23 cellular contexts compared by ENCODE assay signal in the genomic region with DNA sequence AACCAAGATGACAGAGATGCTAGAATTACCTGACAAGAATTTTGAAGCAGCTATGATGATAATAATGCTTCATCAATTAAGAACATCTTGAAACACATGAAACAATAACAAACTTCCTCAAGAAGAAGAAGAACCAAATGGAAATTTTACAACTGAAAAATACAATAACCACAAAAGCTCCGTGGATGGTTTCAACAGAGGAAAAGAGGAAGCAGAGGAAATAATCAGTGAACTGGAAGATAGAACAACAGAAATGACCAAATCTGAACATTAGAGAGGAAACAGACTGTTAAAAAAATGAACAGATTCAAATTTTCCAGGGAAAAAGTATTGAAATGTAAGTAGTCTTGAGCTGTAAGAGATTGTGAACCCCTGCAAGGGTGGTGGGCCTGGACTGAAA.
"Had no signal": no experiment of that assay in that cellular context is flagged by ENCODE, and none has a peak within 500 bp of the region (broad histone marks: within the 10 kb centered on the region; RNA-seq: fewer than 3 reads in every experiment).

No MANE protein-coding gene starts in this region.

- H3K4me3 ChIP-seq: adrenal gland, dorsolateral prefrontal cortex, hepatocyte, lung, right lobe of liver, skin epidermis, thoracic aorta, upper lobe of left lung had no signal

- H3K4me1 ChIP-seq: adrenal gland, right lobe of liver, upper lobe of left lung had no signal

- ATAC-seq: activated T-cell treated with anti-CD3 and anti-CD28 coated beads, Interleukin-2, amount 50 U/mL, for 4 hours; effector memory CD8-positive, alpha-beta T cell; esophagus mucosa; left lobe of liver; right lobe of liver; stimulated activated memory B cell treated with anti-CD40 and anti-IgM and Interleukin-4, amounts not matched to agents 10 μg/mL and 1 μg/mL and 100 μg/mL, for 72 hours had no signal

- DNase-seq: activated CD4-positive, alpha-beta T cell treated with anti-CD3 and anti-CD28 coated beads for 4 hours; activated CD4-positive, alpha-beta T cell treated with anti-CD3 and anti-CD28 coated beads, Interleukin-2, amount 50 U/mL, for 48 hours; activated CD4-positive, CD25-positive, alpha-beta regulatory T cell; activated CD8-positive, alpha-beta memory T cell treated with anti-CD3 and anti-CD28 coated beads, Interleukin-2, amount 50 U/mL, for 48 hours; activated naive CD4-positive, alpha-beta T cell; activated T-cell treated with anti-CD3 and anti-CD28 coated beads, Interleukin-2, amount 50 U/mL, for 4 hours; adrenal gland; dorsolateral prefrontal cortex; effector memory CD8-positive, alpha-beta T cell; glutamatergic neuron; immature natural killer cell; naive B cell; nucleus accumbens; right lobe of liver; stimulated activated CD4-positive, alpha-beta T cell treated with anti-CD3 and anti-CD28 coated beads, Interleukin-2, amount 100 ng/mL, for 24 hours; upper lobe of left lung had no signal

- H3K36me3 ChIP-seq: adrenal gland, right lobe of liver, thoracic aorta, upper lobe of left lung had no signal

- H3K4me2 ChIP-seq: hepatocyte had no signal

- H3K9me3 ChIP-seq: adrenal gland, right lobe of liver, thoracic aorta, upper lobe of left lung had no signal

- H3K27ac ChIP-seq: adrenal gland, dorsolateral prefrontal cortex, hepatocyte, right lobe of liver, skin epidermis, thoracic aorta, upper lobe of left lung had no signal

- H3K27me3 ChIP-seq: adrenal gland, hepatocyte, upper lobe of left lung had no signal
